In genomic region chr10:129775681-129776080, GRCh38 we compare ENCODE assay signal across 23 cellular contexts.
"Had no signal": no experiment of that assay in that cellular context is flagged by ENCODE, and none has a peak within 500 bp of the region (broad histone marks: within the 10 kb centered on the region; RNA-seq: fewer than 3 reads in every experiment).

No MANE protein-coding gene starts in this region.

- H3K4me3 ChIP-seq: adrenal gland, ascending aorta, dorsolateral prefrontal cortex, esophagus squamous epithelium, gastrocnemius medialis, mucosa of descending colon, prostate gland, thyroid gland, uterus had no signal

- ATAC-seq: gastrocnemius medialis, mucosa of descending colon had no signal

- H3K27me3 ChIP-seq: adrenal gland, ascending aorta, brain microvascular endothelial cell, dorsolateral prefrontal cortex, esophagus squamous epithelium, gastrocnemius medialis, thyroid gland, uterus had no signal

- H3K36me3 ChIP-seq: adrenal gland, ascending aorta, brain microvascular endothelial cell, esophagus squamous epithelium, gastrocnemius medialis, prostate gland, thyroid gland, uterus had no signal

- H3K4me3 Mint-ChIP-seq: activated CD4-positive, alpha-beta memory T cell treated with anti-CD3 and anti-CD28 coated beads for 36 hours; activated naive CD8-positive, alpha-beta T cell; memory B cell had no signal

- DNase-seq: activated CD4-positive, alpha-beta memory T cell treated with anti-CD3 and anti-CD28 coated beads for 36 hours; activated CD4-positive, alpha-beta T cell treated with anti-CD3 and anti-CD28 coated beads for 4 hours; activated CD4-positive, CD25-positive, alpha-beta regulatory T cell; activated naive CD4-positive, alpha-beta T cell; activated T-cell treated with anti-CD3 and anti-CD28 coated beads, Interleukin-2, amount 50 U/mL, for 1 hour; brain microvascular endothelial cell; central memory CD4-positive, alpha-beta T cell; esophagus squamous epithelium; gastrocnemius medialis; hypothalamus; mucosa of descending colon; nucleus accumbens; stimulated activated CD4-positive, alpha-beta T cell treated with anti-CD3 and anti-CD28 coated beads, Interleukin-4, amount 100 ng/mL, for 24 hours; stimulated activated naive CD4-positive, alpha-beta T cell treated with Interleukin-2 at 50 U/mL for 16 hours; T-helper 9 cell; thyroid gland had no signal

- H3K27ac Mint-ChIP-seq: activated CD4-positive, alpha-beta memory T cell treated with anti-CD3 and anti-CD28 coated beads for 36 hours; activated naive CD8-positive, alpha-beta T cell; memory B cell had no signal

- H3K27me3 Mint-ChIP-seq: activated CD4-positive, alpha-beta memory T cell treated with anti-CD3 and anti-CD28 coated beads for 36 hours; activated naive CD8-positive, alpha-beta T cell; memory B cell had no signal

- H3K9me3 ChIP-seq: adrenal gland, gastrocnemius medialis, mucosa of descending colon, prostate gland, thyroid gland, uterus had no signal

- H3K27ac ChIP-seq: adrenal gland, ascending aorta, brain microvascular endothelial cell, dorsolateral prefrontal cortex, esophagus squamous epithelium, gastrocnemius medialis, prostate gland, thyroid gland, uterus had no signal

- H3K4me1 Mint-ChIP-seq: memory B cell had no signal

- H3K4me1 ChIP-seq: adrenal gland, ascending aorta, esophagus squamous epithelium, gastrocnemius medialis, prostate gland, thyroid gland, uterus had no signal
